Comparison of ENCODE assay signal across 22 cellular contexts in genomic region chr12:82923935-82924334, GRCh38.
A peak's percentile ranks its signal among the peaks of the same experiment; 100 is the strongest.
DNase-seq lines count a peak whose midpoint lies in the region; ATAC-seq, FAIRE-seq and TF ChIP-seq lines count a peak whose summit lies in the region.
"Had no signal": no experiment of that assay in that cellular context is flagged by ENCODE, and none has a peak within 500 bp of the region (broad histone marks: within the 10 kb centered on the region; RNA-seq: fewer than 3 reads in every experiment).

No MANE protein-coding gene starts in this region.

- no peak overlapping the region for H3K18ac ChIP-seq in H9 (ENCODE audit: insufficient read length, low read depth, low read length)

- no peak overlapping the region for H3K4me2 ChIP-seq in H9 (ENCODE audit: insufficient read depth, insufficient read length, low read length)
- H3K4me2 ChIP-seq: BLaER1 had no signal

- no peak overlapping the region for H4K8ac ChIP-seq in H9 (replicated peaks; ENCODE audit: insufficient read length, low read depth, low read length)

- no peak overlapping the region for H3T11ph ChIP-seq in H9 (ENCODE audit: low read length)

- H3K4ac ChIP-seq in H9 (ENCODE audit: low read depth, low read length), result no peak overlapping the region

- no peak overlapping the region for H3K9ac ChIP-seq in H9 (ENCODE audit: extremely low read depth, insufficient read length, low read length)
- H3K9ac ChIP-seq: BLaER1 had no signal

- H3K4me3 ChIP-seq in dorsolateral prefrontal cortex, result no peak overlapping the region
- H3K4me3 ChIP-seq: BLaER1, GM12878 had no signal

- no peaks in the 10 kb centered on the region for H3K23me2 ChIP-seq in H9 (ENCODE audit: insufficient read length, low read depth, low read length, poor library complexity, severe bottlenecking)

- peaks cover 11 to 18% of the 10 kb centered on the region in 2 experiments for H3K4me1 Mint-ChIP-seq in H9
- H3K4me1 Mint-ChIP-seq in glutamatergic neuron (ENCODE audit: low read depth, unreplicated experiment), result peaks cover 31% of the 10 kb centered on the region
- H3K4me1 Mint-ChIP-seq: CD14-positive monocyte; CD4-positive, alpha-beta memory T cell; CD4-positive, CD25-positive, alpha-beta regulatory T cell; CD8-positive, alpha-beta memory T cell had no signal

- H3K56ac ChIP-seq in H9 (ENCODE audit: insufficient read length, low read depth, low read length), result no peak overlapping the region

- DNase-seq in H9 (no peak), glutamatergic neuron (no peak), NCI-H146 treated with DMSO at 0.1 percent for 48 hours (lab: John Stamatoyannopoulos, UW; ENCODE audit: unreplicated experiment) (no peak), dorsolateral prefrontal cortex (no peak)
- DNase-seq: 8988T; ACHN; BE2C; C1 segment of cervical spinal cord; CD4-positive, alpha-beta memory T cell; CD4-positive, CD25-positive, alpha-beta regulatory T cell; CD8-positive, alpha-beta memory T cell; COR-L47; DMS79 treated with DMSO at 0.1 percent for 48 hours had no signal

- no peak overlapping the region for H2AFZ ChIP-seq in H9 (ENCODE audit: low read length)

- no peak overlapping the region for H2AK5ac ChIP-seq in H9 (ENCODE audit: insufficient read length, low read length)

- H2BK20ac ChIP-seq in H9 (ENCODE audit: low read depth, low read length, poor library complexity, severe bottlenecking), result no peak overlapping the region

- H2BK120ac ChIP-seq in H9 (ENCODE audit: low read depth, low read length, poor library complexity, severe bottlenecking), result no peak overlapping the region

- no peak overlapping the region for H3K23ac ChIP-seq in H9 (ENCODE audit: insufficient read length, low read depth, low read length)

- no peak overlapping the region for H2BK12ac ChIP-seq in H9 (ENCODE audit: insufficient read length, low read depth, low read length)

- H3K9me3 Mint-ChIP-seq in H9 (no peaks in the 10 kb centered on the region), glutamatergic neuron (ENCODE audit: unreplicated experiment) (peaks cover 5% of the 10 kb centered on the region)
- H3K9me3 Mint-ChIP-seq: CD14-positive monocyte; CD4-positive, alpha-beta memory T cell; CD8-positive, alpha-beta memory T cell had no signal

- H4K5ac ChIP-seq in H9 (ENCODE audit: insufficient read length, low read depth, low read length), result no peak overlapping the region

- H3K9me3 ChIP-seq in H9 (ENCODE audit: control insufficient read depth, low read depth, low read length), result no peaks in the 10 kb centered on the region
- H3K9me3 ChIP-seq: BE2C, BLaER1 had no signal

- H4K91ac ChIP-seq in H9 (ENCODE audit: insufficient read length, low read depth, low read length), result no peak overlapping the region

- no peaks in the 10 kb centered on the region; the same call in 1 of the 2 replicates for H3K4me1 ChIP-seq in H9 (ENCODE audit: insufficient read depth, low read length)
- H3K4me1 ChIP-seq: BE2C, BLaER1 had no signal

- WGBS in H9 (ENCODE audit: extremely low coverage, insufficient read length, low lambda C conversion rate), result no CpG with 5 or more reads among the region's 1 CpG

- intact Hi-C loops in dorsolateral prefrontal cortex (cut with DNase I), result no loop called here

- H3K79me1 ChIP-seq in H9 (ENCODE audit: insufficient read depth, low read depth, low read length, poor library complexity, severe bottlenecking), result no peaks in the 10 kb centered on the region

- H3K27me3 Mint-ChIP-seq in H9 (ENCODE audit: low read depth), result no peaks in the 10 kb centered on the region
- peaks cover 7% of the 10 kb centered on the region for H3K27me3 Mint-ChIP-seq in glutamatergic neuron (ENCODE audit: unreplicated experiment)
- H3K27me3 Mint-ChIP-seq: CD4-positive, alpha-beta memory T cell; CD4-positive, CD25-positive, alpha-beta regulatory T cell; CD8-positive, alpha-beta memory T cell had no signal

- H3K14ac ChIP-seq in H9 (ENCODE audit: insufficient read depth, low read length), result no peak overlapping the region

- H3K79me2 ChIP-seq in H9 (ENCODE audit: insufficient read depth, low read length), result no peaks in the 10 kb centered on the region

- peak; percentile 21 for FAIRE-seq in colon (lab: Jason Lieb, UNC)
- FAIRE-seq: A204.1, D721Med, G401.6, GM12878, GM18507 had no signal

- TF ChIP-seq CTCF in H9 (conservative IDR thresholded peaks at IDR 0.05) (peak; percentile 40; the same call in 2 of the 3 replicates), glutamatergic neuron (IDR thresholded peaks at IDR 0.05; ENCODE audit: partially characterized antibody, unreplicated experiment) (no peak), dorsolateral prefrontal cortex (IDR thresholded peaks at IDR 0.05 in 54 of 56, conservative IDR thresholded peaks at IDR 0.05 in 2 of 56; ENCODE audit: low read depth in 1 of 56, partially characterized antibody in 56 of 56) (no peak)

- H2BK15ac ChIP-seq in H9 (ENCODE audit: low read depth, low read length), result no peak overlapping the region

- H3K36me3 Mint-ChIP-seq in H9 (ENCODE audit: insufficient read depth in 1 of 3, low read depth in 3 of 3) (no peaks in the 10 kb centered on the region), glutamatergic neuron (ENCODE audit: unreplicated experiment) (no peaks in the 10 kb centered on the region)
- H3K36me3 Mint-ChIP-seq: CD4-positive, CD25-positive, alpha-beta regulatory T cell had no signal

- H3K27ac Mint-ChIP-seq in H9 (no peak overlapping the region), glutamatergic neuron (ENCODE audit: unreplicated experiment) (peak overlapping the region; percentile 41)
- H3K27ac Mint-ChIP-seq: CD4-positive, alpha-beta memory T cell; CD4-positive, CD25-positive, alpha-beta regulatory T cell; CD8-positive, alpha-beta memory T cell had no signal

- H3K27ac ChIP-seq in H9 (ENCODE audit: insufficient read length, low read depth, low read length) (no peak overlapping the region), dorsolateral prefrontal cortex (peak overlapping the region in 13 of 59 donors; percentile 1 to 66 (median 21))
- H3K27ac ChIP-seq: BLaER1 had no signal

- no peaks in the 10 kb centered on the region for H4K20me1 ChIP-seq in H9 (ENCODE audit: control insufficient read depth, insufficient read depth, insufficient read length)
- H4K20me1 ChIP-seq: BLaER1 had no signal

- no peak overlapping the region for H2BK5ac ChIP-seq in H9 (ENCODE audit: insufficient read length, low read length)

- H3K27me3 ChIP-seq in H9 (ENCODE audit: insufficient read depth, low read length) (no peaks in the 10 kb centered on the region), dorsolateral prefrontal cortex (no peaks in the 10 kb centered on the region)
- H3K27me3 ChIP-seq: BE2C, BLaER1 had no signal

- no peak for ATAC-seq in GM21528 (IDR thresholded peaks at IDR 0.05; ENCODE audit: low FRiP score, unreplicated experiment)
- ATAC-seq: GM12878 had no signal

- no peak overlapping the region for H3K4me3 Mint-ChIP-seq in H9
- H3K4me3 Mint-ChIP-seq in glutamatergic neuron (ENCODE audit: unreplicated experiment), result no peak overlapping the region
- H3K4me3 Mint-ChIP-seq: CD14-positive monocyte; CD4-positive, alpha-beta memory T cell; CD4-positive, CD25-positive, alpha-beta regulatory T cell; CD8-positive, alpha-beta memory T cell had no signal
